ENCODE assay signal across 15 cellular contexts in genomic region chr5:17737087-17737486, GRCh38.
DNase-seq lines count a peak whose midpoint lies in the region; TF ChIP-seq lines count a peak whose summit lies in the region.
"Had no signal": no experiment of that assay in that cellular context is flagged by ENCODE, and none has a peak within 500 bp of the region (broad histone marks: within the 10 kb centered on the region; RNA-seq: fewer than 3 reads in every experiment).

No MANE protein-coding gene starts in this region.

- no peak overlapping the region for H3K4me3 Mint-ChIP-seq in chondrocyte (ENCODE audit: unreplicated experiment)
- H3K4me3 Mint-ChIP-seq: B cell; CD8-positive, alpha-beta T cell; HFFc6; IgD-negative memory B cell had no signal

- H3K27ac Mint-ChIP-seq in chondrocyte (ENCODE audit: unreplicated experiment): peak overlapping the region; percentile 83
- H3K27ac Mint-ChIP-seq: B cell; CD8-positive, alpha-beta T cell; HFFc6; IgD-negative memory B cell had no signal

- H3K4me1 Mint-ChIP-seq in chondrocyte (ENCODE audit: low read depth): peaks cover 31% of the 10 kb centered on the region
- H3K4me1 Mint-ChIP-seq: B cell, IgD-negative memory B cell had no signal

- H3K36me3 Mint-ChIP-seq in chondrocyte (ENCODE audit: low read depth): no peaks in the 10 kb centered on the region
- H3K36me3 Mint-ChIP-seq: CD8-positive, alpha-beta T cell had no signal

- DNase-seq in HS-27A (ENCODE audit: low read depth) (peak; percentile 33), amniotic stem cell (lab: John Stamatoyannopoulos, UW) (peak; percentile 39), chondrocyte (ENCODE audit: low spot score) (no peak), stromal cell of bone marrow (ENCODE audit: low read depth) (peak; percentile 33), NCI-H69 (lab: John Stamatoyannopoulos, UW) (no peak), MV-4-11 (lab: John Stamatoyannopoulos, UW) (no peak), COLO668 (lab: John Stamatoyannopoulos, UW; ENCODE audit: unreplicated experiment) (no peak)
- DNase-seq: 8988T; CD8-positive, alpha-beta T cell; COR-L47; GOT3; H7; HFFc6 had no signal

- peaks cover 4% of the 10 kb centered on the region for H3K9me3 Mint-ChIP-seq in chondrocyte (ENCODE audit: low read depth)

- H3K27me3 Mint-ChIP-seq in chondrocyte (ENCODE audit: low read depth): no peaks in the 10 kb centered on the region

- TF ChIP-seq CTCF in chondrocyte (IDR thresholded peaks at IDR 0.05): no peak

Comparison
In these comparisons a context has a peak if more than half of its experiments do, and no peak if none do; other contexts are left out.
1. DNase-seq: peak in HS-27A (single experiment), amniotic stem cell (single experiment) and stromal cell of bone marrow (single experiment); none in chondrocyte (single experiment), NCI-H69 (single experiment), MV-4-11 (single experiment) and COLO668 (single experiment).